7 cellular contexts compared by ENCODE assay signal in the genomic region with DNA sequence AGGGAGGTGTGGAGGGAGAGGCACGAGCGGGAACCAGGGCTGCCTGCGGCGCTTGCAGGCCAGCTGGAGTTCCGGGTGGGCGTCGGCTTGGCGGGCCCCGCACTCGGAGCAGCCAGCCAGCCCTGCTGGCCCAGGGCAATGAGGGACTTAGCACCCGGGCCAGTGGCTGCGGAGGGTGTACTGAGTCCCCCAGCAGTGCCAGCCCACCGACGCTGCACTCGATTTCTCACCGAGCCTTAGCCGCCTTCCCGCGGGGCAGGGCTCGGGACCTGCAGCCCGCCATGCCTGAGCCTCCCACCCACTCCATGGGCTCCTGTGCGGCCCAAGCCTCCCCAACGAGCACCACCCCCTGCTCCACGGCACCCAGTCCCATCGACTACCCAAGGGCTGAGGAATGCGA.
DNase-seq lines count a peak whose midpoint lies in the region; ATAC-seq lines count a peak whose summit lies in the region.
"Not testable (repeated sequence)": the region's sequence is repeated elsewhere in the genome, so short reads cannot be mapped to it uniquely, and the experiment has no call there.

No MANE protein-coding gene starts in this region.

- H3K27ac Mint-ChIP-seq in CD4-positive, CD25-positive, alpha-beta regulatory T cell: peak overlapping the region in 2 of 3 donors; percentile 26 to 67
- H3K27ac Mint-ChIP-seq in CD8-positive, alpha-beta memory T cell: peak overlapping the region in 6 of 8 donors; percentile 54 to 95 (median 76)
- peak overlapping the region; percentile 76 for H3K27ac Mint-ChIP-seq in activated T-helper 1 cell treated with anti-CD3 and anti-CD28 coated beads, Interleukin-12 subunit alpha, Interleukin-12 subunit beta, Interleukin-2, Interleukin-4 antibody, amounts not matched to agents 30 ng/mL and 10 ng/mL and 1 ng/mL, durations not matched to agents 14 hours and 24 hours and 36 hours
- peak overlapping the region; percentile 86 for H3K27ac Mint-ChIP-seq in activated naive CD8-positive, alpha-beta T cell treated with anti-CD3 and anti-CD28 coated beads for 36 hours
- H3K27ac Mint-ChIP-seq in naive thymus-derived CD4-positive, alpha-beta T cell: peak overlapping the region in 7 of 9 donors; percentile 66 to 91 (median 80)
- H3K27ac Mint-ChIP-seq in natural killer cell treated with Interleukin-12 subunit alpha and Interleukin-12 subunit beta and Interleukin-15 and Interleukin-18, amount 100 ng/mL, for 72 hours: peak overlapping the region; percentile 82 to 97

- H3K9me3 Mint-ChIP-seq in CD4-positive, CD25-positive, alpha-beta regulatory T cell; CD8-positive, alpha-beta memory T cell; naive thymus-derived CD4-positive, alpha-beta T cell; natural killer cell treated with Interleukin-12 subunit alpha and Interleukin-12 subunit beta and Interleukin-15 and Interleukin-18, amount 100 ng/mL, for 72 hours: not testable (repeated sequence)
- peaks cover 14% of the 10 kb centered on the region for H3K9me3 Mint-ChIP-seq in activated T-helper 1 cell treated with anti-CD3 and anti-CD28 coated beads, Interleukin-12 subunit alpha, Interleukin-12 subunit beta, Interleukin-2, Interleukin-4 antibody, amounts not matched to agents 30 ng/mL and 10 ng/mL and 1 ng/mL, durations not matched to agents 14 hours and 24 hours and 36 hours
- peaks cover 19% of the 10 kb centered on the region for H3K9me3 Mint-ChIP-seq in activated naive CD8-positive, alpha-beta T cell treated with anti-CD3 and anti-CD28 coated beads for 36 hours

- not testable (repeated sequence) for H3K27me3 Mint-ChIP-seq in CD4-positive, CD25-positive, alpha-beta regulatory T cell; CD8-positive, alpha-beta memory T cell; activated T-helper 1 cell treated with anti-CD3 and anti-CD28 coated beads, Interleukin-12 subunit alpha, Interleukin-12 subunit beta, Interleukin-2, Interleukin-4 antibody, amounts not matched to agents 30 ng/mL and 10 ng/mL and 1 ng/mL, durations not matched to agents 14 hours and 24 hours and 36 hours (ENCODE audit: insufficient read depth); activated naive CD8-positive, alpha-beta T cell treated with anti-CD3 and anti-CD28 coated beads for 36 hours; naive thymus-derived CD4-positive, alpha-beta T cell; natural killer cell treated with Interleukin-12 subunit alpha and Interleukin-12 subunit beta and Interleukin-15 and Interleukin-18, amount 100 ng/mL, for 72 hours

- not testable (repeated sequence) for ATAC-seq in CD4-positive, CD25-positive, alpha-beta regulatory T cell (ENCODE audit: low read depth in 2 of 2); Right ventricle myocardium inferior; naive thymus-derived CD4-positive, alpha-beta T cell; natural killer cell treated with Interleukin-12 subunit alpha and Interleukin-12 subunit beta and Interleukin-15 and Interleukin-18, amount 100 ng/mL, for 72 hours

- not testable (repeated sequence) for DNase-seq in CD4-positive, CD25-positive, alpha-beta regulatory T cell; CD8-positive, alpha-beta memory T cell; activated T-helper 1 cell treated with anti-CD3 and anti-CD28 coated beads, Interleukin-12 subunit alpha, Interleukin-12 subunit beta, Interleukin-2, Interleukin-4 antibody, amounts not matched to agents 30 ng/mL and 10 ng/mL and 1 ng/mL, durations not matched to agents 14 hours and 24 hours and 36 hours (ENCODE audit: low spot score); activated naive CD8-positive, alpha-beta T cell treated with anti-CD3 and anti-CD28 coated beads for 36 hours; naive thymus-derived CD4-positive, alpha-beta T cell; natural killer cell treated with Interleukin-12 subunit alpha and Interleukin-12 subunit beta and Interleukin-15 and Interleukin-18, amount 100 ng/mL, for 72 hours (ENCODE audit: low spot score)
- DNase-seq in Right ventricle myocardium inferior (ENCODE audit: missing footprints): peak; percentile 37

- not testable (repeated sequence) for H3K36me3 ChIP-seq in CD4-positive, CD25-positive, alpha-beta regulatory T cell (ENCODE audit: control insufficient read depth, insufficient read depth, low read length); CD8-positive, alpha-beta memory T cell (ENCODE audit: insufficient read depth, low read length); naive thymus-derived CD4-positive, alpha-beta T cell (ENCODE audit: control insufficient read depth in 2 of 3, insufficient read depth in 3 of 3, low read length in 3 of 3)

- H3K4me3 Mint-ChIP-seq in CD4-positive, CD25-positive, alpha-beta regulatory T cell: peak overlapping the region in 2 of 4 donors; percentile 22 to 30
- H3K4me3 Mint-ChIP-seq in CD8-positive, alpha-beta memory T cell; activated T-helper 1 cell treated with anti-CD3 and anti-CD28 coated beads, Interleukin-12 subunit alpha, Interleukin-12 subunit beta, Interleukin-2, Interleukin-4 antibody, amounts not matched to agents 30 ng/mL and 10 ng/mL and 1 ng/mL, durations not matched to agents 14 hours and 24 hours and 36 hours; activated naive CD8-positive, alpha-beta T cell treated with anti-CD3 and anti-CD28 coated beads for 36 hours; naive thymus-derived CD4-positive, alpha-beta T cell: not testable (repeated sequence)
- H3K4me3 Mint-ChIP-seq in natural killer cell treated with Interleukin-12 subunit alpha and Interleukin-12 subunit beta and Interleukin-15 and Interleukin-18, amount 100 ng/mL, for 72 hours: peak overlapping the region; percentile 49

- H3K27ac ChIP-seq in CD4-positive, CD25-positive, alpha-beta regulatory T cell (ENCODE audit: insufficient read depth, low read length, poor library complexity, severe bottlenecking); CD8-positive, alpha-beta memory T cell (ENCODE audit: low read depth, low read length); naive thymus-derived CD4-positive, alpha-beta T cell (ENCODE audit: low read depth, low read length): not testable (repeated sequence)

- not testable (repeated sequence) for H3K9me3 ChIP-seq in CD4-positive, CD25-positive, alpha-beta regulatory T cell (ENCODE audit: control insufficient read depth in 2 of 2, low read length in 2 of 2); CD8-positive, alpha-beta memory T cell (ENCODE audit: low read length); naive thymus-derived CD4-positive, alpha-beta T cell (ENCODE audit: control insufficient read depth in 2 of 3, low read length in 3 of 3)

- POLR2A ChIA-PET in CD8-positive, alpha-beta memory T cell (lab: Charles Lee): not testable (repeated sequence)
- POLR2A ChIA-PET in naive thymus-derived CD4-positive, alpha-beta T cell (lab: Charles Lee): interaction anchor here (1.2 kb wide), 1 partner anchor 29 kb away, joined by 4 read pairs; no protein-coding TSS in a partner anchor

- H3K36me3 Mint-ChIP-seq in CD4-positive, CD25-positive, alpha-beta regulatory T cell; CD8-positive, alpha-beta memory T cell; activated T-helper 1 cell treated with anti-CD3 and anti-CD28 coated beads, Interleukin-12 subunit alpha, Interleukin-12 subunit beta, Interleukin-2, Interleukin-4 antibody, amounts not matched to agents 30 ng/mL and 10 ng/mL and 1 ng/mL, durations not matched to agents 14 hours and 24 hours and 36 hours (ENCODE audit: low read depth): not testable (repeated sequence)
- peaks cover 35% of the 10 kb centered on the region for H3K36me3 Mint-ChIP-seq in activated naive CD8-positive, alpha-beta T cell treated with anti-CD3 and anti-CD28 coated beads for 36 hours
- H3K36me3 Mint-ChIP-seq in naive thymus-derived CD4-positive, alpha-beta T cell: peaks cover 0 to 22% (median 0%) of the 10 kb centered on the region in 5 donors
- H3K36me3 Mint-ChIP-seq in natural killer cell treated with Interleukin-12 subunit alpha and Interleukin-12 subunit beta and Interleukin-15 and Interleukin-18, amount 100 ng/mL, for 72 hours: peaks cover 21% of the 10 kb centered on the region

- CTCF ChIA-PET in CD8-positive, alpha-beta memory T cell (lab: Charles Lee): interaction anchor here (0.8 to 4.4 kb wide), 6 partner anchors 27 to 269 kb away, joined by 3 to 32 read pairs (median 4); no protein-coding TSS in a partner anchor
- CTCF ChIA-PET in naive thymus-derived CD4-positive, alpha-beta T cell (lab: Charles Lee): interaction anchor here (1.0 to 1.2 kb wide), 2 partner anchors 8 to 54 kb away, joined by 3 read pairs; no protein-coding TSS in a partner anchor

- H3K4me1 Mint-ChIP-seq in CD4-positive, CD25-positive, alpha-beta regulatory T cell: peaks cover 23 to 59% (median 48%) of the 10 kb centered on the region in 4 donors
- H3K4me1 Mint-ChIP-seq in CD8-positive, alpha-beta memory T cell: peaks cover 69 to 79% (median 71%) of the 10 kb centered on the region in 3 donors
- peaks cover 82% of the 10 kb centered on the region for H3K4me1 Mint-ChIP-seq in activated T-helper 1 cell treated with anti-CD3 and anti-CD28 coated beads, Interleukin-12 subunit alpha, Interleukin-12 subunit beta, Interleukin-2, Interleukin-4 antibody, amounts not matched to agents 30 ng/mL and 10 ng/mL and 1 ng/mL, durations not matched to agents 14 hours and 24 hours and 36 hours (ENCODE audit: low read depth)
- peaks cover 74% of the 10 kb centered on the region for H3K4me1 Mint-ChIP-seq in activated naive CD8-positive, alpha-beta T cell treated with anti-CD3 and anti-CD28 coated beads for 36 hours
- peaks cover 31 to 78% (median 70%) of the 10 kb centered on the region in 7 donors for H3K4me1 Mint-ChIP-seq in naive thymus-derived CD4-positive, alpha-beta T cell
- H3K4me1 Mint-ChIP-seq in natural killer cell treated with Interleukin-12 subunit alpha and Interleukin-12 subunit beta and Interleukin-15 and Interleukin-18, amount 100 ng/mL, for 72 hours (ENCODE audit: low read depth in 2 of 2): peaks cover 75 to 87% of the 10 kb centered on the region in 2 donors

- intact Hi-C loops in activated T-helper 1 cell treated with anti-CD3 and anti-CD28 coated beads, Interleukin-12 subunit alpha, Interleukin-12 subunit beta, Interleukin-2, Interleukin-4 antibody, amounts not matched to agents 30 ng/mL and 10 ng/mL and 1 ng/mL, durations not matched to agents 14 hours and 24 hours and 36 hours (cut with micrococcal nuclease); Right ventricle myocardium inferior (cut with DNase I): not testable (repeated sequence)
- intact Hi-C loops in naive thymus-derived CD4-positive, alpha-beta T cell (cut with micrococcal nuclease): loop anchor here in 1 of 2 donors (1.0 to 5.0 kb wide), 2 partner anchors 416 to 489 kb away; no protein-coding TSS in a partner anchor

- peaks cover 37% of the 10 kb centered on the region for H3K4me1 ChIP-seq in CD4-positive, CD25-positive, alpha-beta regulatory T cell (ENCODE audit: control insufficient read depth, insufficient read depth, low read length, poor library complexity, severe bottlenecking)
- H3K4me1 ChIP-seq in CD8-positive, alpha-beta memory T cell (ENCODE audit: insufficient read depth, low read length): peaks cover 48% of the 10 kb centered on the region
- peaks cover 34 to 44% of the 10 kb centered on the region in 2 donors for H3K4me1 ChIP-seq in naive thymus-derived CD4-positive, alpha-beta T cell (ENCODE audit: control insufficient read depth in 2 of 2, insufficient read depth in 2 of 2, low read length in 2 of 2)

- H3K27me3 ChIP-seq in CD4-positive, CD25-positive, alpha-beta regulatory T cell (ENCODE audit: control insufficient read depth, insufficient read depth, low read length); CD8-positive, alpha-beta memory T cell (ENCODE audit: insufficient read depth, low read length, poor library complexity, severe bottlenecking); naive thymus-derived CD4-positive, alpha-beta T cell (ENCODE audit: control insufficient read depth in 2 of 2, insufficient read depth in 2 of 2, low read length in 2 of 2): not testable (repeated sequence)

- not testable (repeated sequence) for H3K4me3 ChIP-seq in CD4-positive, CD25-positive, alpha-beta regulatory T cell (ENCODE audit: low read depth, low read length); CD8-positive, alpha-beta memory T cell (ENCODE audit: low read length); naive thymus-derived CD4-positive, alpha-beta T cell (ENCODE audit: low read length)
